9 cellular contexts compared by ENCODE assay signal in the genomic region with DNA sequence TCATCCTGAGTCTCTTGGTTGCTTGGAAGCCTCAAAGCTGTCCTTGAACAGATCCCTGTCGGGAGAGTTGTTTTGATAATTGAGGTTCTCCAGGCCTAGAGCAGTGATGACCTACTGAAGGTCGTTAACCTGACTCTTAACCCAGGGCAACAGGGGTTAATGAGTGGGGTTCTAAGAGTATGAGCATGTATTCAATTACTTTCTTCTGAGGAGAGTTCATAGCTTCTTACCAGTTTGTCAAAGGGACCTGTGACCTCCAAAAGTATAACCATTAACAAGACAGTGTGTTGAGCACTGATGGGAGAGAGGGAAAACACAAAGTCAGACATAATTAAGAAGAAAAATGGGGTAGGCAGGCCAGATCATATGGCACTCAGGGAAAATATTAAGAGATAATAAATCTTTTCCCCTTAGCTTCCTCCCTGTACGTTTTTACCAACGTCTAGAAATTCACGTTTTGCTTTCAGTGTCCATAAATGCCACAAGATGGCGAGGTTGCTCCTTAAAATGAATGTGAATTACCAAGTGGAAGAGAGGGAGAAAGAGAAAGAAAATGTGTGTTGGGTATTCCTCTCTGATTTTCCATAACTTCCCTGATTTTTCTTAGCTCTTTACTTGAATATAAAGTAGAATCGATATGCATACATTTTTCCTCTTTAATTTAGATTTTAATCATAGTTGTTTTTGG.
DNase-seq lines count a peak whose midpoint lies in the region; ATAC-seq and TF ChIP-seq lines count a peak whose summit lies in the region.
"Had no signal": no experiment of that assay in that cellular context is flagged by ENCODE, and none has a peak within 500 bp of the region (broad histone marks: within the 10 kb centered on the region; RNA-seq: fewer than 3 reads in every experiment).

No MANE protein-coding gene starts in this region.

- DNase-seq in AG09319 (ENCODE audit: extremely low read depth, low read depth) (peak; percentile 45), KG1 (lab: John Stamatoyannopoulos, UW) (peak; percentile 26), SK-N-MC (ENCODE audit: low read depth, low spot score) (peak; percentile 34), fibroblast of the aortic adventitia (ENCODE audit: low read depth) (peak; percentile 87), renal cortical epithelial cell (ENCODE audit: low read depth) (peak; percentile 81)
- no peak for DNase-seq in stimulated activated naive CD8-positive, alpha-beta T cell treated with anti-CD3 and anti-CD28 coated beads, Interleukin-15, amount 100 ng/mL, for 72 hours
- no peak for DNase-seq in CD4-positive, alpha-beta memory T cell

- no peak overlapping the region for H3K9ac ChIP-seq in SK-N-MC (ENCODE audit: insufficient read length)

- POLR2A ChIA-PET in CD4-positive, alpha-beta memory T cell (lab: Charles Lee; ENCODE audit: partially characterized antibody), result no interaction called here

- no peak overlapping the region for H3K4me3 Mint-ChIP-seq in stimulated activated naive CD8-positive, alpha-beta T cell treated with anti-CD3 and anti-CD28 coated beads, Interleukin-15, amount 100 ng/mL, for 72 hours
- H3K4me3 Mint-ChIP-seq in CD4-positive, alpha-beta memory T cell, result no peak overlapping the region
- H3K4me3 Mint-ChIP-seq: memory B cell had no signal

- H3K27ac Mint-ChIP-seq in stimulated activated naive CD8-positive, alpha-beta T cell treated with anti-CD3 and anti-CD28 coated beads, Interleukin-15, amount 100 ng/mL, for 72 hours, result peak overlapping the region in 1 of 2 donors; percentile 8
- no peak overlapping the region for H3K27ac Mint-ChIP-seq in CD4-positive, alpha-beta memory T cell
- H3K27ac Mint-ChIP-seq: memory B cell had no signal

- intact Hi-C loops in CD4-positive, alpha-beta memory T cell (cut with micrococcal nuclease), result no loop called here

- H3K9me3 Mint-ChIP-seq in stimulated activated naive CD8-positive, alpha-beta T cell treated with anti-CD3 and anti-CD28 coated beads, Interleukin-15, amount 100 ng/mL, for 72 hours, result no peaks in the 10 kb centered on the region
- no peaks in the 10 kb centered on the region for H3K9me3 Mint-ChIP-seq in CD4-positive, alpha-beta memory T cell
- H3K9me3 Mint-ChIP-seq: memory B cell had no signal

- no peaks in the 10 kb centered on the region for H3K9me3 ChIP-seq in SK-N-MC (ENCODE audit: low read depth, low read length)
- H3K9me3 ChIP-seq in CD4-positive, alpha-beta memory T cell (ENCODE audit: control insufficient read depth in 1 of 2, low read length in 2 of 2), result no peaks in the 10 kb centered on the region

- peak; percentile 59 for TF ChIP-seq CTCF in AG09319 (IDR thresholded peaks at IDR 0.05; ENCODE audit: low read depth, low read length)
- TF ChIP-seq CTCF in GM12873 (IDR thresholded peaks at IDR 0.05; ENCODE audit: insufficient read depth, low read depth, low read length, missing control alignments), result peak; percentile 58
- peak; percentile 65 for TF ChIP-seq CTCF in fibroblast of the aortic adventitia (IDR thresholded peaks at IDR 0.05; ENCODE audit: insufficient read depth, low read length)

- H3K4me3 ChIP-seq in SK-N-MC (no peak overlapping the region), fibroblast of the aortic adventitia (ENCODE audit: low read depth, low read length) (no peak overlapping the region)
- no peak overlapping the region for H3K4me3 ChIP-seq in CD4-positive, alpha-beta memory T cell (ENCODE audit: low read length in 2 of 2)

- no peaks in the 10 kb centered on the region for H3K4me1 ChIP-seq in CD4-positive, alpha-beta memory T cell (ENCODE audit: insufficient read depth, low read length)

- no peaks in the 10 kb centered on the region for H3K27me3 Mint-ChIP-seq in stimulated activated naive CD8-positive, alpha-beta T cell treated with anti-CD3 and anti-CD28 coated beads, Interleukin-15, amount 100 ng/mL, for 72 hours
- H3K27me3 Mint-ChIP-seq in CD4-positive, alpha-beta memory T cell, result no peaks in the 10 kb centered on the region
- H3K27me3 Mint-ChIP-seq: memory B cell had no signal

- no peaks in the 10 kb centered on the region for H3K36me3 Mint-ChIP-seq in CD4-positive, alpha-beta memory T cell
- H3K36me3 Mint-ChIP-seq: memory B cell had no signal

- no peaks in the 10 kb centered on the region for H3K27me3 ChIP-seq in CD4-positive, alpha-beta memory T cell (ENCODE audit: insufficient read depth, low read length)

- H3K4me1 Mint-ChIP-seq in stimulated activated naive CD8-positive, alpha-beta T cell treated with anti-CD3 and anti-CD28 coated beads, Interleukin-15, amount 100 ng/mL, for 72 hours, result peaks cover 7% of the 10 kb centered on the region
- H3K4me1 Mint-ChIP-seq in CD4-positive, alpha-beta memory T cell, result peaks cover 0 to 5% (median under 1%) of the 10 kb centered on the region in 4 donors

- CTCF ChIA-PET in CD4-positive, alpha-beta memory T cell (lab: Charles Lee; ENCODE audit: partially characterized antibody), result interaction anchor here (1.5 to 2.4 kb wide), 2 partner anchors 11 to 16 kb away, joined by 3 to 10 read pairs; no protein-coding TSS in a partner anchor

- no peaks in the 10 kb centered on the region for H3K36me3 ChIP-seq in SK-N-MC (ENCODE audit: insufficient read depth, low read length)
- H3K36me3 ChIP-seq in CD4-positive, alpha-beta memory T cell (ENCODE audit: insufficient read depth, low read length), result no peaks in the 10 kb centered on the region

- H3K27ac ChIP-seq in SK-N-MC, result no peak overlapping the region
- H3K27ac ChIP-seq in CD4-positive, alpha-beta memory T cell (ENCODE audit: low read depth, low read length), result no peak overlapping the region

- ATAC-seq in stimulated activated naive CD8-positive, alpha-beta T cell treated with anti-CD3 and anti-CD28 coated beads, Interleukin-15, amount 100 ng/mL, for 72 hours, result no peak

Comparison
In these comparisons a context has a peak if more than half of its experiments do, and no peak if none do; other contexts are left out.
1. DNase-seq: peak in AG09319 (single experiment), KG1 (single experiment), SK-N-MC (single experiment), fibroblast of the aortic adventitia (single experiment) and renal cortical epithelial cell (single experiment); none in stimulated activated naive CD8-positive, alpha-beta T cell treated with anti-CD3 and anti-CD28 coated beads, Interleukin-15, amount 100 ng/mL, for 72 hours (0 of 2) and CD4-positive, alpha-beta memory T cell (0 of 5).
2. Peak in every context shown above with its lines, with median percentiles within 50 percentile points of each other: CTCF ChIP-seq.